ENCODE assay signal across 6 cellular contexts in the genomic region with DNA sequence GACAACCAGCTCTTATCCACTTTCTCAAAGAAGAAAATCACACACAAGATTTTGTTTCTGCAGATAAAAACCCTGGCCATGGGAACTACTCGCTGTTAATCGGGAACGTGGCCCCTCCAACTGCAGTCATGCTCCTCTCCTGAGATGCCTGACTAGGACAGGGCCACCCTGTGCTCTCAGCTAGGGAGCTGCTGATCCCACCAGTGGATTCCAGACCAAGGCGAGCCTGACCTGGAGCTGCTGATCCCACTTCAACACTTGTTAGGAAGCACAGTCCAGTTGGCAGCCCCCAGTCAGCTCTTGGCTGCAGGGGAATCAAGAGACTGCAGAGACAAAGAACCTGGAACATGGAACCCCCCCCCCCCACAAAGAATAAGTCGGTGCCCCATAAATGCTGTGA.
"Had no signal": no experiment of that assay in that cellular context is flagged by ENCODE, and none has a peak within 500 bp of the region (broad histone marks: within the 10 kb centered on the region; RNA-seq: fewer than 3 reads in every experiment).

No MANE protein-coding gene starts in this region.

- H3K4me3 ChIP-seq: GM23338, HAP-1, K562 had no signal

- H3K9me3 ChIP-seq: HAP-1 had no signal

- ATAC-seq: GM23338, HCT116, K562 had no signal

- DNase-seq: HFFc6, IMR-90 had no signal

- H2AFZ ChIP-seq: GM23338 had no signal

- H3K4me2 ChIP-seq: GM23338 had no signal

- H3K4me1 ChIP-seq: HAP-1 had no signal

- H3K36me3 ChIP-seq: HAP-1 had no signal
